In the genomic region with DNA sequence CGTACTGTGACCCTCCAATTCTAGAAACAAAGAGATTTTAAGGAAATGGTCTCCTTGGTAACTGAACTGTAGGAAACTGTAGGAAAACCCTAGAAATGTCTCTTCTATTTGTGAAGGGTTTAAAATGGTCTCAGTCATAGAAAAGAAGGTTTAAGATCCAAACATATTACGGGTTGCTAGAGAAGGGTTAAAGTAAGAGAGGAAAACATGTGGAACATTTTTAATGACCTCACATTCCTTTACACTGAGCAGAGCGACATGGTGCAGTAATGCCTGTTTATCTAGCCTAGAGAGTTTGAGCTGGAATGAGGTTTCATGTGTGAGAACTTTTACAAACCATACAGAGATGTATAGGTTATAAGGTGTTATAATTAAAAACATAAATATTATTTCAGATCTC, we compare ENCODE assay signal across 11 cellular contexts. TPM values are rescaled to one million over a fixed set of nuclear protein-coding genes. Genes with fewer than 3 reads are reported as not detected.
DNase-seq lines count a peak whose midpoint lies in the region; ATAC-seq and TF ChIP-seq lines count a peak whose summit lies in the region.
"Had no signal": no experiment of that assay in that cellular context is flagged by ENCODE, and none has a peak within 500 bp of the region (broad histone marks: within the 10 kb centered on the region; RNA-seq: fewer than 3 reads in every experiment).

No MANE protein-coding gene starts in this region.

- in situ Hi-C loops in astrocyte of the cerebellum (cut with HindIII; ENCODE audit: low sequenced_read_pairs) = no loop called here

- H3K27me3 Mint-ChIP-seq in GM23338 (ENCODE audit: insufficient read depth, low read depth, poor library complexity) = peaks cover 1% of the 10 kb centered on the region
- no peaks in the 10 kb centered on the region for H3K27me3 Mint-ChIP-seq in activated naive CD4-positive, alpha-beta T cell treated with anti-CD3 and anti-CD28 coated beads for 36 hours (ENCODE audit: low read depth)
- H3K27me3 Mint-ChIP-seq: activated T-helper 17 cell treated with anti-CD3 and anti-CD28 coated beads, Interleukin-2, amount 50 U/mL, for 72 hours had no signal

- TF ChIP-seq POLR2A in testis (IDR thresholded peaks at IDR 0.05) = no peak

- H3K4me2 ChIP-seq in GM23338 = peak overlapping the region; percentile 41
- H3K4me2 ChIP-seq: PC-9 had no signal

- H3K79me2 ChIP-seq in GM23338 (replicated peaks; ENCODE audit: insufficient read depth) = no peaks in the 10 kb centered on the region

- no peaks in the 10 kb centered on the region for H3K27me3 ChIP-seq in GM23338 (ENCODE audit: insufficient read depth)
- no peaks in the 10 kb centered on the region for H3K27me3 ChIP-seq in kidney epithelial cell (ENCODE audit: control insufficient read depth, insufficient read depth, low read length)
- H3K27me3 ChIP-seq in testis = no peaks in the 10 kb centered on the region

- no peaks in the 10 kb centered on the region for H3K36me3 ChIP-seq in GM23338 (ENCODE audit: insufficient read depth)
- H3K36me3 ChIP-seq in kidney epithelial cell (ENCODE audit: control insufficient read depth, insufficient read depth, low read length) = no peaks in the 10 kb centered on the region
- no peaks in the 10 kb centered on the region for H3K36me3 ChIP-seq in testis (ENCODE audit: low read depth, missing control alignments)

- peak overlapping the region; percentile 52 for H3K27ac Mint-ChIP-seq in GM23338
- no peak overlapping the region for H3K27ac Mint-ChIP-seq in activated naive CD4-positive, alpha-beta T cell treated with anti-CD3 and anti-CD28 coated beads for 36 hours
- H3K27ac Mint-ChIP-seq: activated T-helper 17 cell treated with anti-CD3 and anti-CD28 coated beads, Interleukin-2, amount 50 U/mL, for 72 hours had no signal

- H3K4me3 Mint-ChIP-seq in GM23338 = no peak overlapping the region
- no peak overlapping the region for H3K4me3 Mint-ChIP-seq in activated naive CD4-positive, alpha-beta T cell treated with anti-CD3 and anti-CD28 coated beads for 36 hours
- H3K4me3 Mint-ChIP-seq: activated T-helper 17 cell treated with anti-CD3 and anti-CD28 coated beads, Interleukin-2, amount 50 U/mL, for 72 hours had no signal

- 40 to 50% methylated on average over 3 of the region's 3 CpGs for WGBS in testis, 2 donors

- intact Hi-C loops in testis (cut with DNase I; ENCODE audit: low total_unique reads) = no loop called here
- intact Hi-C loops in activated naive CD4-positive, alpha-beta T cell treated with anti-CD3 and anti-CD28 coated beads for 36 hours (cut with micrococcal nuclease) = no loop called here

- H3F3A ChIP-seq in GM23338 (replicated peaks; ENCODE audit: low read depth) = no peaks in the 10 kb centered on the region

- H3K4me1 Mint-ChIP-seq in GM23338 = peaks cover 45% of the 10 kb centered on the region
- H3K4me1 Mint-ChIP-seq in activated naive CD4-positive, alpha-beta T cell treated with anti-CD3 and anti-CD28 coated beads for 36 hours (ENCODE audit: low read depth) = peaks cover 25% of the 10 kb centered on the region

- ATAC-seq in GM23338 (peak; percentile 57), GM18517 (IDR thresholded peaks at IDR 0.05; ENCODE audit: unreplicated experiment) (no peak)
- ATAC-seq: activated T-helper 17 cell treated with anti-CD3 and anti-CD28 coated beads, Interleukin-2, amount 50 U/mL, for 72 hours had no signal

- TF ChIP-seq CTCF in GM23338 (conservative IDR thresholded peaks at IDR 0.05; ENCODE audit: low read depth in 2 of 2) (no peak), astrocyte of the cerebellum (IDR thresholded peaks at IDR 0.05; ENCODE audit: low read depth, low read length, missing control alignments) (no peak), kidney epithelial cell (IDR thresholded peaks at IDR 0.05; ENCODE audit: insufficient read depth, low read length, poor library complexity, severe bottlenecking) (no peak), testis (IDR thresholded peaks at IDR 0.05) (no peak)

- peak overlapping the region; percentile 70 for H3K27ac ChIP-seq in GM23338 (ENCODE audit: low read depth)
- H3K27ac ChIP-seq in testis = peak overlapping the region; percentile 15 to 25
- H3K27ac ChIP-seq: PC-9 had no signal

- H3K4me3 ChIP-seq in GM23338 (no peak overlapping the region), astrocyte of the cerebellum (ENCODE audit: low read depth, low read length) (no peak overlapping the region), kidney epithelial cell (ENCODE audit: low read depth, low read length) (no peak overlapping the region), testis (no peak overlapping the region)
- H3K4me3 ChIP-seq: PC-9 had no signal

- no peaks in the 10 kb centered on the region for H3K9me3 ChIP-seq in testis

- H3K9me3 Mint-ChIP-seq in GM23338 = no peaks in the 10 kb centered on the region
- H3K9me3 Mint-ChIP-seq in activated naive CD4-positive, alpha-beta T cell treated with anti-CD3 and anti-CD28 coated beads for 36 hours = no peaks in the 10 kb centered on the region
- H3K9me3 Mint-ChIP-seq: activated T-helper 17 cell treated with anti-CD3 and anti-CD28 coated beads, Interleukin-2, amount 50 U/mL, for 72 hours had no signal

- CTCF ChIA-PET in activated naive CD4-positive, alpha-beta T cell treated with anti-CD3 and anti-CD28 coated beads for 36 hours (lab: Charles Lee) = interaction anchor here (0.7 kb wide), 1 partner anchor 45 kb away, joined by 3 read pairs; no protein-coding TSS in a partner anchor

- H3K4me1 ChIP-seq in GM23338 (ENCODE audit: insufficient read depth) (peaks cover 38% of the 10 kb centered on the region), testis (no peaks in the 10 kb centered on the region)

- no peaks in the 10 kb centered on the region for H3K36me3 Mint-ChIP-seq in GM23338 (ENCODE audit: low read depth)
- H3K36me3 Mint-ChIP-seq in activated naive CD4-positive, alpha-beta T cell treated with anti-CD3 and anti-CD28 coated beads for 36 hours (ENCODE audit: low read depth) = no peaks in the 10 kb centered on the region

- no peak overlapping the region; the same call in 1 of the 2 replicates for H2AFZ ChIP-seq in GM23338
- H2AFZ ChIP-seq: PC-9 had no signal

- H3K9me2 ChIP-seq in GM23338 (ENCODE audit: insufficient read depth) = no peaks in the 10 kb centered on the region

- no peaks in the 10 kb centered on the region for H4K20me1 ChIP-seq in GM23338 (replicated peaks; ENCODE audit: insufficient read depth)

- DNase-seq in GM23338 (ENCODE audit: low spot score) (peak; percentile 16), astrocyte of the cerebellum (ENCODE audit: low read depth) (peak; percentile 42), kidney epithelial cell (ENCODE audit: low read depth) (peak; percentile 61), testis (no peak), occipital lobe (lab: John Stamatoyannopoulos, UW) (no peak)
- no peak for DNase-seq in activated naive CD4-positive, alpha-beta T cell treated with anti-CD3 and anti-CD28 coated beads for 36 hours
- DNase-seq: islet precursor cell; PC-9; stimulated activated naive CD4-positive, alpha-beta T cell had no signal

RNA-seq across cellular contexts. Expression of gene C1orf105, which starts 36.9 kb away (rescaled TPM):
- total RNA-seq in GM23338 (2014; rRNA removed; shearing (Covaris generic)) = not detected in 2 replicates
- polyA plus RNA-seq in GM23338 (2016; fragmentation: Nextera tagmentation; extraction: Ambion mirVana) (not detected in 2 replicates), testis (ENCODE audit: insufficient read depth, low read depth, low replicate concordance) (60.8 TPM)
- total RNA-seq in kidney epithelial cell (not detected in 2 replicates), testis (10 to 100 TPM; 15.1 to 15.8 TPM), occipital lobe (not detected)
- not detected for total RNA-seq in activated naive CD4-positive, alpha-beta T cell treated with anti-CD3 and anti-CD28 coated beads for 36 hours
- total RNA-seq: PC-9 had no signal

Comparison
In these comparisons a context has a peak if more than half of its experiments do, and no peak if none do; other contexts are left out.
1. DNase-seq: peak in GM23338 (single experiment), astrocyte of the cerebellum (single experiment) and kidney epithelial cell (single experiment); none in testis (single experiment), occipital lobe (single experiment) and activated naive CD4-positive, alpha-beta T cell treated with anti-CD3 and anti-CD28 coated beads for 36 hours (single experiment).
2. RNA of gene C1orf105, which starts 36.9 kb away (total RNA-seq): 15.1 to 15.8 TPM in testis; not detected in GM23338, not detected in kidney epithelial cell, not detected in occipital lobe (single experiment) and not detected in activated naive CD4-positive, alpha-beta T cell treated with anti-CD3 and anti-CD28 coated beads for 36 hours; every median in the first group is over 10 times any median in the second.